ENCODE assay signal across 8 cellular contexts in the genomic region with DNA sequence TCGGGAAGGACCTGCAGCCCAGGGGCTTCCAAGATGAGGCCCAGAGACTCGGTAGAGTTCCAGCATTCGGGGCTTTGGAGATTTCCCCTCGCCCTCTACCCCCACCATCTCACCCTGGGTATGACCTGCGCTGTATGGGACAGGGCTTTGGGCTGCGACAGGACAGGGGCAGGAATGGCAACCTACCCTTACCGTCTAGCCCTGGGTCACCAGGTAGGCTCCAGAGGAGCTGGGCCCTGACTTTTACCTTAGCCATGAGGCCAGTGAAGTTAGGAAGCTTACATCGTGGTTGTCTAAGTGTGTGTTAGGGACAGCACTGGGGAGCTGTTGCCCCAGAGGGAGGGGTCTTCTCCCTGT. TPM values are rescaled to one million over a fixed set of nuclear protein-coding genes. Genes with fewer than 3 reads are reported as not detected.
DNase-seq lines count a peak whose midpoint lies in the region; ATAC-seq and TF ChIP-seq lines count a peak whose summit lies in the region.

No MANE protein-coding gene starts in this region.

- H3K79me2 ChIP-seq in smooth muscle cell (ENCODE audit: low read depth) = no peaks in the 10 kb centered on the region

- H3K4me3 Mint-ChIP-seq in activated CD8-positive, alpha-beta T cell treated with anti-CD3 and anti-CD28 coated beads for 36 hours = peak overlapping the region; percentile 94

- H3K36me3 ChIP-seq in iPS DF 6.9 (ENCODE audit: control insufficient read depth, insufficient read depth, low read length) (no peaks in the 10 kb centered on the region), smooth muscle cell (ENCODE audit: low read depth) (no peaks in the 10 kb centered on the region)

- H3K4me3 ChIP-seq in iPS DF 6.9 (ENCODE audit: low read length) (peak overlapping the region; percentile 36; the same call in 1 of the 2 replicates), smooth muscle cell (peak overlapping the region; percentile 54)

- H3K4me2 ChIP-seq in smooth muscle cell = peak overlapping the region; percentile 86

- POLR2A ChIA-PET in activated CD8-positive, alpha-beta T cell treated with anti-CD3 and anti-CD28 coated beads for 36 hours (lab: Charles Lee) = interaction anchor here (1.3 to 33.3 kb wide), 6 partner anchors 10 to 31 kb away, joined by 3 to 949 read pairs (median 21); a partner anchor contains a TSS

- H3K36me3 Mint-ChIP-seq in activated CD8-positive, alpha-beta T cell treated with anti-CD3 and anti-CD28 coated beads for 36 hours (ENCODE audit: low read depth) = peaks cover 76% of the 10 kb centered on the region

- CTCF ChIA-PET in activated CD8-positive, alpha-beta T cell treated with anti-CD3 and anti-CD28 coated beads for 36 hours (lab: Charles Lee) = interaction anchor here (0.6 to 2.0 kb wide), 8 partner anchors 11 to 93 kb away, joined by 3 to 6 read pairs (median 4); no protein-coding TSS in a partner anchor

- no CpG with 5 or more reads among the region's 8 CpGs for WGBS in iPS DF 6.9 (ENCODE audit: insufficient coverage, insufficient read length)
- WGBS in smooth muscle cell (ENCODE audit: low lambda C conversion rate) = 34% methylated on average over 8 of the region's 8 CpGs

- peak overlapping the region; percentile 50 for H3K9ac ChIP-seq in smooth muscle cell (ENCODE audit: low read depth)

- H3K4me1 ChIP-seq in iPS DF 6.9 (ENCODE audit: control insufficient read depth, insufficient read depth, low read length) (no peaks in the 10 kb centered on the region), smooth muscle cell (ENCODE audit: low read depth) (peaks cover 4% of the 10 kb centered on the region)

- TF ChIP-seq CTCF in GM20000 (IDR thresholded peaks at IDR 0.05; ENCODE audit: extremely low read depth, missing control alignments) (no peak), smooth muscle cell (IDR thresholded peaks at IDR 0.05; ENCODE audit: borderline replicate concordance, insufficient read depth, poor library complexity, severe bottlenecking) (no peak)
- no peak for TF ChIP-seq CTCF in activated CD8-positive, alpha-beta T cell treated with anti-CD3 and anti-CD28 coated beads for 36 hours (IDR thresholded peaks at IDR 0.05)

- intact Hi-C loops in activated CD8-positive, alpha-beta T cell treated with anti-CD3 and anti-CD28 coated beads for 36 hours (cut with micrococcal nuclease) = no loop called here

- peak; percentile 30 for DNase-seq in GM20000 (ENCODE audit: low spot score)
- no peak for DNase-seq in activated CD8-positive, alpha-beta T cell treated with anti-CD3 and anti-CD28 coated beads for 36 hours
- DNase-seq in iPS DF 6.9 (ENCODE audit: low read depth, low spot score) = no peak
- no peak for DNase-seq in smooth muscle cell (lab: John Stamatoyannopoulos, UW; ENCODE audit: unreplicated experiment)

- H3K27ac Mint-ChIP-seq in activated CD8-positive, alpha-beta T cell treated with anti-CD3 and anti-CD28 coated beads for 36 hours = peak overlapping the region; percentile 94

- peaks cover 10% of the 10 kb centered on the region for H3F3A ChIP-seq in smooth muscle cell (ENCODE audit: low read depth)

- H3K9me3 ChIP-seq in iPS DF 6.9 (ENCODE audit: control insufficient read depth, insufficient read depth, low read length) (no peaks in the 10 kb centered on the region), smooth muscle cell (replicated peaks; ENCODE audit: low read depth) (no peaks in the 10 kb centered on the region)

- H3K9me3 Mint-ChIP-seq in activated CD8-positive, alpha-beta T cell treated with anti-CD3 and anti-CD28 coated beads for 36 hours = peaks cover 4% of the 10 kb centered on the region

- H3K27me3 Mint-ChIP-seq in activated CD8-positive, alpha-beta T cell treated with anti-CD3 and anti-CD28 coated beads for 36 hours = no peaks in the 10 kb centered on the region

- H3K4me1 Mint-ChIP-seq in activated CD8-positive, alpha-beta T cell treated with anti-CD3 and anti-CD28 coated beads for 36 hours (ENCODE audit: low read depth) = peaks cover 74% of the 10 kb centered on the region

- H3K27ac ChIP-seq in iPS DF 6.9 (ENCODE audit: low read length) = no peak overlapping the region
- no peak overlapping the region for H3K27ac ChIP-seq in smooth muscle cell (ENCODE audit: low read depth)

- H2AFZ ChIP-seq in smooth muscle cell (ENCODE audit: low read depth) = no peak overlapping the region

- peaks cover 6% of the 10 kb centered on the region; the same call in 1 of the 2 replicates for H3K27me3 ChIP-seq in iPS DF 6.9 (ENCODE audit: control insufficient read depth, insufficient read depth, low read length)
- no peaks in the 10 kb centered on the region for H3K27me3 ChIP-seq in smooth muscle cell (ENCODE audit: low read depth)

- H4K20me1 ChIP-seq in smooth muscle cell (ENCODE audit: low read depth) = no peaks in the 10 kb centered on the region

- ATAC-seq in activated CD8-positive, alpha-beta T cell treated with anti-CD3 and anti-CD28 coated beads for 36 hours = peak; percentile 9
- no peak for ATAC-seq in GM18519 (IDR thresholded peaks at IDR 0.05; ENCODE audit: low FRiP score, unreplicated experiment)
- no peak for ATAC-seq in GM19452 (IDR thresholded peaks at IDR 0.05; ENCODE audit: unreplicated experiment)
- ATAC-seq in HG03571 (IDR thresholded peaks at IDR 0.05; ENCODE audit: unreplicated experiment) = no peak
- no peak for ATAC-seq in GM19397 (IDR thresholded peaks at IDR 0.05; ENCODE audit: unreplicated experiment)

RNA-seq across cellular contexts. Expression of a gene that starts 0.7 kb away (rescaled TPM):
- 100 to 1,000 TPM in 1 of 2 experiments, 10 to 100 TPM in 1; 94.3 to 100 TPM for total RNA-seq in activated CD8-positive, alpha-beta T cell treated with anti-CD3 and anti-CD28 coated beads for 36 hours
- 6.0 and 7.0 TPM in 2 replicates for total RNA-seq in smooth muscle cell
- 11.0 and 11.9 TPM in 2 replicates for polyA plus RNA-seq in smooth muscle cell

RNA-seq across cellular contexts. Expression of a gene that starts 7.3 kb away (rescaled TPM):
- total RNA-seq in activated CD8-positive, alpha-beta T cell treated with anti-CD3 and anti-CD28 coated beads for 36 hours = 100 to 1,000 TPM; 137 TPM
- 71.8 and 80.9 TPM in 2 replicates for total RNA-seq in smooth muscle cell
- polyA plus RNA-seq in smooth muscle cell = 91.0 and 96.8 TPM in 2 replicates

RNA-seq across cellular contexts. Expression of a gene that starts 20.8 kb away (rescaled TPM):
- total RNA-seq in activated CD8-positive, alpha-beta T cell treated with anti-CD3 and anti-CD28 coated beads for 36 hours = 1 to 10 TPM; 2.0 TPM
- total RNA-seq in smooth muscle cell = 0.09 TPM in 1 of 2 replicates, not detected in the other
- not detected in 2 replicates for polyA plus RNA-seq in smooth muscle cell

RNA-seq across cellular contexts. Expression of a gene that starts 32.2 kb away (rescaled TPM):
- 100 to 1,000 TPM; 103 to 105 TPM for total RNA-seq in activated CD8-positive, alpha-beta T cell treated with anti-CD3 and anti-CD28 coated beads for 36 hours
- total RNA-seq in smooth muscle cell = 48.3 and 48.6 TPM in 2 replicates
- 26.1 and 28.6 TPM in 2 replicates for polyA plus RNA-seq in smooth muscle cell

RNA-seq across cellular contexts. Expression of a gene that starts 41.4 kb away (rescaled TPM):
- total RNA-seq in activated CD8-positive, alpha-beta T cell treated with anti-CD3 and anti-CD28 coated beads for 36 hours = 10 to 100 TPM; 21.6 to 21.9 TPM
- total RNA-seq in smooth muscle cell = 3.3 and 4.4 TPM in 2 replicates
- polyA plus RNA-seq in smooth muscle cell = 3.8 and 5.4 TPM in 2 replicates

Comparison
In these comparisons a context has a peak if more than half of its experiments do, and no peak if none do; other contexts are left out.
1. RNA of a gene that starts 0.7 kb away (total RNA-seq): 94.3 to 100 TPM in activated CD8-positive, alpha-beta T cell treated with anti-CD3 and anti-CD28 coated beads for 36 hours; 6.0 to 7.0 TPM in smooth muscle cell; every median in the first group is over 10 times any median in the second.